8 cellular contexts compared by ENCODE assay signal in the genomic region with DNA sequence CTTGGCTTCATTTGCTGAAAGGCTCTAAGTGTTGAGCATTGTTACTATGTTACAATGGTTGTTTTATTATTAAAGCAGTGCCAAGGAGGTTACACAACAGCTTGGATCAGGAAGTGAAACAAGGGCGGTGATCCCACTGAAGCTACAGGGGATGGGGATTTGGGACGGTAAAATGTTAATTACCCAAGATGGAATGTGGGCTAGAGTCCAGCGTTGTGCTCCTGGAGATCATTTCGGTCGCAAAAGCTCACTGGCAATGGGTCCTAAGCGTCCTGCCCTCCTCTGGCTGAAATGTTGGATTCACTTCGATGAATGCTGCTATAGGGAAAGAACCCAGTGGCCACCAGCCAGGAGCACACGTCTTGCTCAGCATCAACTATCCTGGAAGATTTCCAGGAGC. TPM values are rescaled to one million over a fixed set of nuclear protein-coding genes. Genes with fewer than 3 reads are reported as not detected.
DNase-seq lines count a peak whose midpoint lies in the region; ATAC-seq and TF ChIP-seq lines count a peak whose summit lies in the region.

No MANE protein-coding gene starts in this region.

- no peaks in the 10 kb centered on the region for H3K27me3 ChIP-seq in right lobe of liver
- peaks cover 3% of the 10 kb centered on the region for H3K27me3 ChIP-seq in transverse colon
- peaks cover 27% of the 10 kb centered on the region for H3K27me3 ChIP-seq in smooth muscle cell (ENCODE audit: low read depth)

- no peaks in the 10 kb centered on the region for H3K9me3 Mint-ChIP-seq in activated naive CD8-positive, alpha-beta T cell (ENCODE audit: low read depth)

- peak in 1 of 4 donors; percentile 12 for TF ChIP-seq CTCF in right lobe of liver (IDR thresholded peaks at IDR 0.05)
- peak in 1 of 5 experiments; percentile 15 for TF ChIP-seq CTCF in transverse colon (IDR thresholded peaks at IDR 0.05)
- no peak for TF ChIP-seq CTCF in smooth muscle cell (IDR thresholded peaks at IDR 0.05; ENCODE audit: borderline replicate concordance, insufficient read depth, poor library complexity, severe bottlenecking)

- H4K20me1 ChIP-seq in smooth muscle cell (ENCODE audit: low read depth): peaks cover 9% of the 10 kb centered on the region

- H3K36me3 ChIP-seq in right lobe of liver (no peaks in the 10 kb centered on the region), transverse colon (no peaks in the 10 kb centered on the region), smooth muscle cell (ENCODE audit: low read depth) (no peaks in the 10 kb centered on the region)

- in situ Hi-C loops in transverse colon (cut with MboI; ENCODE audit: low pct_ligation_motif_present in 1 of 4, low pct_unique_long_range_greater_than_20kb in 1 of 4, low sequenced_read_pairs in 3 of 4): loop anchor here in 3 of 4 donors (10.0 kb wide), 2 partner anchors 132 to 302 kb away; a partner anchor contains a TSS

- no peak for TF ChIP-seq POLR2A in right lobe of liver (IDR thresholded peaks at IDR 0.05)
- TF ChIP-seq POLR2A in transverse colon (IDR thresholded peaks at IDR 0.05): no peak

- peak overlapping the region; percentile 99 for H3K27ac Mint-ChIP-seq in activated naive CD8-positive, alpha-beta T cell

- no peak for TF ChIP-seq EP300 in transverse colon (IDR thresholded peaks at IDR 0.05; ENCODE audit: low read depth)

- H3K27ac ChIP-seq in right lobe of liver (peak overlapping the region; percentile 91 to 97 (median 96)), transverse colon (peak overlapping the region; percentile 93 to 96 (median 94)), smooth muscle cell (ENCODE audit: low read depth) (no peak overlapping the region)

- intact Hi-C loops in right lobe of liver (cut with DNase I) (no loop called here), transverse colon (cut with DNase I; ENCODE audit: low total_unique reads) (loop anchor here (10.0 kb wide), 1 partner anchor 152 kb away; no protein-coding TSS in a partner anchor)

- H3K27me3 Mint-ChIP-seq in activated naive CD8-positive, alpha-beta T cell: peaks cover 2% of the 10 kb centered on the region

- H3K4me1 ChIP-seq in right lobe of liver: peaks cover 0 to 23% (median 6%) of the 10 kb centered on the region in 4 donors
- peaks cover 12 to 30% (median 16%) of the 10 kb centered on the region in 4 donors for H3K4me1 ChIP-seq in transverse colon
- H3K4me1 ChIP-seq in smooth muscle cell (ENCODE audit: low read depth): no peaks in the 10 kb centered on the region

- H3K9ac ChIP-seq in smooth muscle cell (ENCODE audit: low read depth): no peak overlapping the region

- H3K79me2 ChIP-seq in smooth muscle cell (ENCODE audit: low read depth): no peaks in the 10 kb centered on the region

- H3K4me1 Mint-ChIP-seq in activated naive CD8-positive, alpha-beta T cell (ENCODE audit: low read depth): peaks cover 23% of the 10 kb centered on the region

- H3K4me3 Mint-ChIP-seq in activated naive CD8-positive, alpha-beta T cell: peak overlapping the region; percentile 95

- H3K4me3 ChIP-seq in right lobe of liver (peak overlapping the region; percentile 69 to 85 (median 73)), transverse colon (no peak overlapping the region), smooth muscle cell (no peak overlapping the region)

- WGBS in right lobe of liver (ENCODE audit: insufficient coverage, low coverage, low lambda C conversion rate, missing lambda C conversion rate): 24% methylated on average over 8 of the region's 8 CpGs
- 23 to 39% methylated on average over 7 to 8 of the region's 8 CpGs for WGBS in transverse colon (ENCODE audit: low coverage in 1 of 2), 2 donors
- 96% methylated on average over 8 of the region's 8 CpGs for WGBS in smooth muscle cell (ENCODE audit: low lambda C conversion rate)

- no peak overlapping the region for H2AFZ ChIP-seq in smooth muscle cell (ENCODE audit: low read depth)

- H3F3A ChIP-seq in smooth muscle cell (ENCODE audit: low read depth): no peaks in the 10 kb centered on the region

- H3K9me3 ChIP-seq in right lobe of liver: no peaks in the 10 kb centered on the region
- H3K9me3 ChIP-seq in transverse colon: no peaks in the 10 kb centered on the region
- H3K9me3 ChIP-seq in smooth muscle cell (replicated peaks; ENCODE audit: low read depth): no peaks in the 10 kb centered on the region

- no peak overlapping the region for H3K4me2 ChIP-seq in smooth muscle cell

- no peaks in the 10 kb centered on the region for H3K36me3 Mint-ChIP-seq in activated naive CD8-positive, alpha-beta T cell

- ATAC-seq in right lobe of liver: peak in 3 of 4 donors; percentile 8 to 30 (median 16)

- DNase-seq in activated effector memory CD4-positive, alpha-beta T cell treated with anti-CD3 and anti-CD28 coated beads, Interleukin-2, amount 50 U/mL, for 16 hours: peak; percentile 45
- DNase-seq in activated effector memory CD4-positive, alpha-beta T cell treated with Interleukin-2 at 50 U/mL for 16 hours: no peak
- DNase-seq in right lobe of liver (peak in 2 of 3 donors; percentile 38 to 65), transverse colon (peak; percentile 52), KG1 (lab: John Stamatoyannopoulos, UW) (no peak), smooth muscle cell (lab: John Stamatoyannopoulos, UW; ENCODE audit: unreplicated experiment) (no peak), COLO668 (lab: John Stamatoyannopoulos, UW; ENCODE audit: unreplicated experiment) (no peak)

RNA-seq across cellular contexts. Expression of a gene that starts 48.3 kb away (rescaled TPM):
- total RNA-seq in right lobe of liver: 1 to 10 TPM; 1.1 to 4.5 (median 1.6) TPM
- total RNA-seq in transverse colon: 10 to 100 TPM; 18.7 to 36.3 (median 25.4) TPM
- total RNA-seq in smooth muscle cell: 1.4 and 2.2 TPM in 2 replicates
- polyA plus RNA-seq in smooth muscle cell: 1.6 and 4.6 TPM in 2 replicates

Comparison
In these comparisons a context has a peak if more than half of its experiments do, and no peak if none do; other contexts are left out.
1. DNase-seq: peak in activated effector memory CD4-positive, alpha-beta T cell treated with anti-CD3 and anti-CD28 coated beads, Interleukin-2, amount 50 U/mL, for 16 hours (single experiment), right lobe of liver (2 of 3) and transverse colon (single experiment); none in activated effector memory CD4-positive, alpha-beta T cell treated with Interleukin-2 at 50 U/mL for 16 hours (single experiment), KG1 (single experiment), smooth muscle cell (single experiment) and COLO668 (single experiment).
2. H3K4me3 ChIP-seq: peak in right lobe of liver (3 of 3); none in transverse colon (0 of 4) and smooth muscle cell (single experiment).